Comparison of ENCODE assay signal across 1 cellular context in the genomic region with DNA sequence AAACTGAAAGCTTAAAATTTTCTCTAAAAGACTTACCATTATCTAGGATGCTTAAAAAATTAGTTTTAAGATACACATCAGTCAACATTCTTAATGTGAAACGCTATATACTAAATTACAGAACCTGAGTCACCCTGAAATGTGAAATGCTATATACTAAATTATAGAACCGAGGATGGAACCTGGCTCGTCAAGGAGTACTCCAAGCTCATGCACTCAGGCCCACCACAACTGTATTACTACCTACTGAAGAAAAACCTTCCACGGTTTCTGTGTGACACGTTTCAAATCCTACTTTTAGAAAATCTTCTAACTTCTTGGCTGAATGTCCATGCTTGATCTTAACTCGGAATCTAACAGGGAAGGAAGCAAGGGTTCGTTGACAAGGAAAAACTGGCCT.
TF ChIP-seq lines count a peak whose summit lies in the region.

No MANE protein-coding gene starts in this region.

TF ChIP-seq in WTC11, 78 proteins besides CTCF, POLR2A, EP300 and RAD21 (continued from another document):
- TF ChIP-seq, protein P1, sequence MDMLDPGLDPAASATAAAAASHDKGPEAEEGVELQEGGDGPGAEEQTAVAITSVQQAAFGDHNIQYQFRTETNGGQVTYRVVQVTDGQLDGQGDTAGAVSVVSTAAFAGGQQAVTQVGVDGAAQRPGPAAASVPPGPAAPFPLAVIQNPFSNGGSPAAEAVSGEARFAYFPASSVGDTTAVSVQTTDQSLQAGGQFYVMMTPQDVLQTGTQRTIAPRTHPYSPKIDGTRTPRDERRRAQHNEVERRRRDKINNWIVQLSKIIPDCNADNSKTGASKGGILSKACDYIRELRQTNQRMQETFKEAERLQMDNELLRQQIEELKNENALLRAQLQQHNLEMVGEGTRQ (CRISPR knock-in tag; IDR thresholded peaks at IDR 0.05): no peak
- TF ChIP-seq, protein P2, sequence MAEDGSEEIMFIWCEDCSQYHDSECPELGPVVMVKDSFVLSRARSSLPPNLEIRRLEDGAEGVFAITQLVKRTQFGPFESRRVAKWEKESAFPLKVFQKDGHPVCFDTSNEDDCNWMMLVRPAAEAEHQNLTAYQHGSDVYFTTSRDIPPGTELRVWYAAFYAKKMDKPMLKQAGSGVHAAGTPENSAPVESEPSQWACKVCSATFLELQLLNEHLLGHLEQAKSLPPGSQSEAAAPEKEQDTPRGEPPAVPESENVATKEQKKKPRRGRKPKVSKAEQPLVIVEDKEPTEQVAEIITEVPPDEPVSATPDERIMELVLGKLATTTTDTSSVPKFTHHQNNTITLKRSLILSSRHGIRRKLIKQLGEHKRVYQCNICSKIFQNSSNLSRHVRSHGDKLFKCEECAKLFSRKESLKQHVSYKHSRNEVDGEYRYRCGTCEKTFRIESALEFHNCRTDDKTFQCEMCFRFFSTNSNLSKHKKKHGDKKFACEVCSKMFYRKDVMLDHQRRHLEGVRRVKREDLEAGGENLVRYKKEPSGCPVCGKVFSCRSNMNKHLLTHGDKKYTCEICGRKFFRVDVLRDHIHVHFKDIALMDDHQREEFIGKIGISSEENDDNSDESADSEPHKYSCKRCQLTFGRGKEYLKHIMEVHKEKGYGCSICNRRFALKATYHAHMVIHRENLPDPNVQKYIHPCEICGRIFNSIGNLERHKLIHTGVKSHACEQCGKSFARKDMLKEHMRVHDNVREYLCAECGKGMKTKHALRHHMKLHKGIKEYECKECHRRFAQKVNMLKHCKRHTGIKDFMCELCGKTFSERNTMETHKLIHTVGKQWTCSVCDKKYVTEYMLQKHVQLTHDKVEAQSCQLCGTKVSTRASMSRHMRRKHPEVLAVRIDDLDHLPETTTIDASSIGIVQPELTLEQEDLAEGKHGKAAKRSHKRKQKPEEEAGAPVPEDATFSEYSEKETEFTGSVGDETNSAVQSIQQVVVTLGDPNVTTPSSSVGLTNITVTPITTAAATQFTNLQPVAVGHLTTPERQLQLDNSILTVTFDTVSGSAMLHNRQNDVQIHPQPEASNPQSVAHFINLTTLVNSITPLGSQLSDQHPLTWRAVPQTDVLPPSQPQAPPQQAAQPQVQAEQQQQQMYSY (CRISPR knock-in tag; IDR thresholded peaks at IDR 0.05): no peak
- TF ChIP-seq TEAD4 (CRISPR knock-in tag; IDR thresholded peaks at IDR 0.05) (no peak), RELA (CRISPR knock-in tag; IDR thresholded peaks at IDR 0.05; ENCODE audit: borderline replicate concordance) (no peak)
TF ChIP-seq in WTC11: peak in this region for 0.
